ENCODE assay signal across 2 cellular contexts in the genomic region with DNA sequence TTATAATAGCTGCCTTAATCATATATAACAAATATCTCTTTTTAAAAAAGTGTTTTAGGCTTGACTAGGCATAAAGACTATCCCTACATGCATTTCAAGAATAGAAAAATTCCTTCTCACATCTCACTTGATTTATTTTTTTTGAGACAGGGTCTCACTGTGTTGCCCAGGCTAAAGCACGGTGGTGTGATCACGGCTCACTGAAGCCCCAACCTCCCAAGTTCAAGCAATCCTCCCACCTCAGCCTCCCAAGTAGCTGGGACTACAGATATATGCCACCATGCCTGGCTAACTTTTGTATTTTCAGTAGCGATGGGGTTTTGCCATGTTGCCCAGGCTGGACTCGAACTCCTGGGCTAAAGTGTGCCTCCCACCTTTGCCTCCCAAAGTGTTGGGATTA.
TF ChIP-seq lines count a peak whose summit lies in the region.

No MANE protein-coding gene starts in this region.

TF ChIP-seq in HepG2, 621 proteins besides CTCF, POLR2A, EP300 and RAD21:
- TF ChIP-seq ZNF121 (CRISPR knock-in tag; IDR thresholded peaks at IDR 0.05) = peak; percentile 50; the same call in 1 of the 2 replicates
- no peak for TF ChIP-seq SOX5 (CRISPR knock-in tag; IDR thresholded peaks at IDR 0.05; ENCODE audit: borderline replicate concordance)

TF ChIP-seq in WTC11, 78 proteins besides CTCF, POLR2A, EP300 and RAD21:
- TF ChIP-seq ZNF121 (CRISPR knock-in tag; IDR thresholded peaks at IDR 0.05) (peak; percentile 88), GRHL2 (CRISPR knock-in tag; IDR thresholded peaks at IDR 0.05; ENCODE audit: insufficient replicate concordance, severe bottlenecking) (no peak)
